ENCODE assay signal across 11 cellular contexts in the genomic region with DNA sequence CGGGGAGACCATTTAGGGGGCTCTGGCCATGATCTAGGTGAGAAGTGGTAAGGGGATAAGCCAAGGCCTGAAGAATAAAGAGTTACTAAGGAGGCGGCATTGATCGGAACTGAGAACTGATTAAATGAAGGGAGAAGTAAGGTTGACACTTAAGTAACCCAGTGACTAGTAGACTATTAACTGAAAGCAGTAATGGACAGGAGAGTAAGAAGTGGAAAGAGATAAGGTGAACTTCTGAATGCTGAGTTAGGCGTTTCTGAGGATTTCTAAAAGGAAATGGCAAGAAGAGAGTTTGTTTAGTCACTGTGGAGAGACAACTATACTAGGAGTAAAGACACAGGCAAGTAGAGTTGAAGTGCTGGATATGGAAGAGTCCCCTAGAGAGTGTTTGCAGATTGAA. TPM values are rescaled to one million over a fixed set of nuclear protein-coding genes. Genes with fewer than 3 reads are reported as not detected.
DNase-seq lines count a peak whose midpoint lies in the region; TF ChIP-seq lines count a peak whose summit lies in the region.
"Had no signal": no experiment of that assay in that cellular context is flagged by ENCODE, and none has a peak within 500 bp of the region (broad histone marks: within the 10 kb centered on the region; RNA-seq: fewer than 3 reads in every experiment).

No MANE protein-coding gene starts in this region.

- H3K27me3 Mint-ChIP-seq in brain: peaks cover 5% of the 10 kb centered on the region
- peaks cover 18% of the 10 kb centered on the region for H3K27me3 Mint-ChIP-seq in neural crest cell (ENCODE audit: low read depth)

- H3K4me1 Mint-ChIP-seq in brain (peaks cover 55% of the 10 kb centered on the region), neural crest cell (peaks cover 34% of the 10 kb centered on the region)

- H4K20me1 ChIP-seq in DOHH2 (ENCODE audit: control insufficient read depth, insufficient read depth, low read depth, low read length) (peaks cover 28% of the 10 kb centered on the region), MM.1S (ENCODE audit: insufficient read depth, low read length) (peaks cover 10% of the 10 kb centered on the region; the same call in 1 of the 2 replicates)

- no peak overlapping the region; the same call in 1 of the 2 replicates for H3K9ac ChIP-seq in MM.1S (ENCODE audit: low read length)

- H3K4me1 ChIP-seq in DOHH2 (ENCODE audit: control insufficient read depth, low read length) (peaks cover 41% of the 10 kb centered on the region), MM.1S (ENCODE audit: low read length) (peaks cover 18% of the 10 kb centered on the region)

- no peaks in the 10 kb centered on the region for H3K9me3 ChIP-seq in DOHH2 (ENCODE audit: control insufficient read depth, insufficient read depth, low read length)
- H3K9me3 ChIP-seq in MM.1S (replicated peaks; ENCODE audit: insufficient read depth, low read length): no peaks in the 10 kb centered on the region

- peak overlapping the region; percentile 85 for H3K4me2 ChIP-seq in DOHH2 (ENCODE audit: low read length)
- peak overlapping the region; percentile 95 for H3K4me2 ChIP-seq in MM.1S (ENCODE audit: low read depth, low read length)

- TF ChIP-seq CTCF in DOHH2 (IDR thresholded peaks at IDR 0.05; ENCODE audit: low read depth, low read length, poor library complexity, severe bottlenecking) (no peak), MM.1S (IDR thresholded peaks at IDR 0.05; ENCODE audit: low read length) (no peak), brain (conservative IDR thresholded peaks at IDR 0.05) (no peak), neural crest cell (conservative IDR thresholded peaks at IDR 0.05) (no peak)

- H3K27ac ChIP-seq in DOHH2 (ENCODE audit: low read depth, low read length): no peak overlapping the region
- H3K27ac ChIP-seq in MM.1S (ENCODE audit: low read length): peak overlapping the region; percentile 2; the same call in 1 of the 2 replicates
- H3K27ac ChIP-seq: brain microvascular endothelial cell had no signal

- H3K36me3 ChIP-seq in DOHH2 (ENCODE audit: control insufficient read depth, low read length) (peaks cover 53% of the 10 kb centered on the region), MM.1S (replicated peaks; ENCODE audit: insufficient read depth, low read length) (no peaks in the 10 kb centered on the region)

- H3K9me3 Mint-ChIP-seq in brain: peaks cover 0 to 4% (median 0%) of the 10 kb centered on the region in 5 experiments
- H3K9me3 Mint-ChIP-seq in neural crest cell: no peaks in the 10 kb centered on the region

- DNase-seq in MM.1S (no peak), neural crest cell (ENCODE audit: low read depth, low spot score) (no peak), midbrain (lab: John Stamatoyannopoulos, UW) (no peak), HCEC 1CT (no peak), NCI-H2107 (lab: John Stamatoyannopoulos, UW) (no peak)
- DNase-seq: brain microvascular endothelial cell; DMS153; NCI-H69; stimulated activated CD4-positive, alpha-beta T cell treated with anti-CD3 and anti-CD28 coated beads, Interleukin-15, amount 100 ng/mL, for 24 hours had no signal

- H2AFZ ChIP-seq in MM.1S (ENCODE audit: low read length): no peak overlapping the region

- H3K27me3 ChIP-seq in DOHH2 (ENCODE audit: control insufficient read depth, low read length) (no peaks in the 10 kb centered on the region), MM.1S (replicated peaks; ENCODE audit: insufficient read depth, low read length) (no peaks in the 10 kb centered on the region)
- H3K27me3 ChIP-seq: brain microvascular endothelial cell had no signal

- H3K27ac Mint-ChIP-seq in brain (peak overlapping the region; percentile 7 to 53 (median 36)), neural crest cell (ENCODE audit: unreplicated experiment) (no peak overlapping the region)

- H3K79me2 ChIP-seq in DOHH2 (ENCODE audit: control insufficient read depth, low read length): peaks cover 71% of the 10 kb centered on the region
- peaks cover 62% of the 10 kb centered on the region for H3K79me2 ChIP-seq in MM.1S (ENCODE audit: low read length)

- H3K4me3 Mint-ChIP-seq in brain (peak overlapping the region; percentile 93 to 99 (median 96)), neural crest cell (peak overlapping the region; percentile 38)

- H3K4me3 ChIP-seq in DOHH2 (ENCODE audit: low read length) (peak overlapping the region; percentile 87), MM.1S (ENCODE audit: low read length) (0 out of 2 replicates have a peak overlapping the region, but pooled peaks have one; percentile 90)

- H3K9me2 ChIP-seq in DOHH2 (replicated peaks; ENCODE audit: control insufficient read depth, low read length) (no peaks in the 10 kb centered on the region), MM.1S (replicated peaks; ENCODE audit: insufficient read depth, low read length) (no peaks in the 10 kb centered on the region)

- H3F3A ChIP-seq in DOHH2 (ENCODE audit: control insufficient read depth, insufficient read depth) (no peaks in the 10 kb centered on the region), MM.1S (ENCODE audit: insufficient read depth, low read length) (peaks cover 6% of the 10 kb centered on the region; the same call in 1 of the 2 replicates)

- H3K36me3 Mint-ChIP-seq in brain: peaks cover 18% of the 10 kb centered on the region
- H3K36me3 Mint-ChIP-seq in neural crest cell (ENCODE audit: low read depth): peaks cover 8% of the 10 kb centered on the region

RNA-seq across cellular contexts. Expression of a gene that starts 1.9 kb away (rescaled TPM):
- 100 TPM for polyA plus RNA-seq in brain (ENCODE audit: insufficient read depth, low read depth, low replicate concordance)
- 93.7 and 98.2 TPM in 2 replicates for total RNA-seq in neural crest cell

RNA-seq across cellular contexts. Expression of a gene that starts 16.0 kb away (rescaled TPM):
- polyA plus RNA-seq in brain (ENCODE audit: insufficient read depth, low read depth, low replicate concordance): 39.4 TPM
- 41.4 and 41.5 TPM in 2 replicates for total RNA-seq in neural crest cell

RNA-seq across cellular contexts. Expression of a gene that starts 16.8 kb away (rescaled TPM):
- polyA plus RNA-seq in brain (ENCODE audit: insufficient read depth, low read depth, low replicate concordance): 167 TPM
- 71.0 and 71.6 TPM in 2 replicates for total RNA-seq in neural crest cell

RNA-seq across cellular contexts. Expression of a gene that starts 43.9 kb away (rescaled TPM):
- 40.7 TPM for polyA plus RNA-seq in brain (ENCODE audit: insufficient read depth, low read depth, low replicate concordance)
- 138 and 145 TPM in 2 replicates for total RNA-seq in neural crest cell

RNA-seq across cellular contexts. Expression of a gene that starts 44.5 kb away (rescaled TPM):
- 127 TPM for polyA plus RNA-seq in brain (ENCODE audit: insufficient read depth, low read depth, low replicate concordance)
- total RNA-seq in neural crest cell: 36.7 and 39.3 TPM in 2 replicates
